22 cellular contexts compared by ENCODE assay signal in the genomic region with DNA sequence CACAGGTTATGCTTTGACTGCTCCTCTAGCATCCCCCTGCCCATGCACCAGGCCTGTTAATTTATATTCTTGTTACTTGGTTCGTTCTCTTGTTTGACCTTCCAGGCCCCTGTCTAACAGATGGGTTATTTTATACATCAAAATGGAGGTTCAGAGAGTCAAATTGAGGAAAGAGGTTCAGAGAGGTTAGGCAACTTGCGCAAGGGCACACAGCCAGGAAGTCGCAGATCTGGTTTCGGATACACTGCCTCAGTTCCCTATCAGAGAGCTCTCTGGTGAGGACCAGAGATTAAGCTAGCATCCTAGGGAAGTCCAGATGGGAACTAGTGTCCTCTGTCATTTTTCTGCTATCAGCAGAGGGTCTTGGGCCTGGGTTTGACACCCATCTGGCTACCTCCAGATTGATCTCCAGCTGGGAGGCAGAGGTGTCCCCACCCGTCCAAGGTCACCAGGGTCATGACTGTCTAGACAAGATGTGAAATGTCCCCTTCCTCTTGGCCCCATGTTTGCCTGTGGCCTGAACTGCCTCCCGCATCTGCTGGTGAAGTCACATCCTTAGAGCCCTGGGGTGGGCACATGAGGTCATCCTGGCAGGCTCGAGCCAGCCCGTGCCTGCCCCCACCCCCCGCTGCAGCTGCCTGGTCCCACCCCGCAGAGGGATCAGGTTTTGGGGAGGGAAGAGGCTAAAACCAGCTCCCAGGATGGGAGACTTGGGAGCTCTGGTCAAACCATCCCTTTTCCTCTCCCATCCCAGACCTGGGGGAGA.
DNase-seq lines count a peak whose midpoint lies in the region; ATAC-seq and TF ChIP-seq lines count a peak whose summit lies in the region.
"Had no signal": no experiment of that assay in that cellular context is flagged by ENCODE, and none has a peak within 500 bp of the region (broad histone marks: within the 10 kb centered on the region; RNA-seq: fewer than 3 reads in every experiment).

No MANE protein-coding gene starts in this region.

- H3K9me3 ChIP-seq in left lung: peaks cover 0 to 9% of the 10 kb centered on the region in 2 donors
- H3K9me3 ChIP-seq: gastrocnemius medialis, ovary had no signal

- H3K27ac Mint-ChIP-seq in nephron: peak overlapping the region in 2 of 3 experiments; percentile 44 to 52
- H3K27ac Mint-ChIP-seq: endodermal cell, T-cell had no signal

- TF ChIP-seq CTCF in nephron (IDR thresholded peaks at IDR 0.05; ENCODE audit: unreplicated experiment in 3 of 3): no peak
- no peak for TF ChIP-seq CTCF in left lung (IDR thresholded peaks at IDR 0.05)

- peaks cover 19 to 52% of the 10 kb centered on the region in 2 donors for H3K4me1 ChIP-seq in left lung

- intact Hi-C loops in left lung (cut with DNase I): no loop called here

- peaks cover 42% of the 10 kb centered on the region for H3K4me1 Mint-ChIP-seq in nephron

- no peak overlapping the region for H3K4me3 ChIP-seq in left lung
- H3K4me3 ChIP-seq: cardiac muscle cell, gastrocnemius medialis, GM23248, mucosa of descending colon, ovary, spleen had no signal

- H3K27me3 Mint-ChIP-seq in nephron (ENCODE audit: low read depth): peaks cover 14% of the 10 kb centered on the region

- no peak overlapping the region for H3K4me3 Mint-ChIP-seq in nephron
- H3K4me3 Mint-ChIP-seq: endodermal cell, T-cell had no signal

- ATAC-seq in HG03175 (IDR thresholded peaks at IDR 0.05; ENCODE audit: unreplicated experiment) (no peak), left lung (no peak)
- ATAC-seq: gastrocnemius medialis; mucosa of descending colon; PC-3; stimulated activated naive CD8-positive, alpha-beta T cell treated with anti-CD3 and anti-CD28 coated beads, Interleukin-15, Interleukin-2, amounts not matched to agents 100 U/mL and 50 U/mL, for 24 hours; T-cell had no signal

- H3K36me3 ChIP-seq in left lung: no peaks in the 10 kb centered on the region
- H3K36me3 ChIP-seq: cardiac muscle cell, gastrocnemius medialis, ovary, spleen had no signal

- peaks cover 2% of the 10 kb centered on the region for H3K9me3 Mint-ChIP-seq in nephron

- no peaks in the 10 kb centered on the region for H3K27me3 ChIP-seq in left lung
- H3K27me3 ChIP-seq: cardiac muscle cell, gastrocnemius medialis, ovary had no signal

- DNase-seq in Daoy (ENCODE audit: low read depth): peak; percentile 71
- DNase-seq in NCI-H69 (lab: John Stamatoyannopoulos, UW): peak; percentile 36
- DNase-seq in caudate nucleus (lab: John Stamatoyannopoulos, UW): peak in 36 of 61 donors; percentile 5 to 58 (median 29)
- no peak for DNase-seq in DMS53 (lab: John Stamatoyannopoulos, UW)
- no peak for DNase-seq in GOT3 (lab: John Stamatoyannopoulos, UW)
- DNase-seq in left lung: no peak
- DNase-seq: activated CD4-positive, CD25-positive, alpha-beta regulatory T cell; activated naive CD4-positive, alpha-beta T cell treated with anti-CD3 and anti-CD28 coated beads, Interleukin-2, amount 50 U/mL, for 16 hours; DMS79 treated with DMSO at 0.1 percent for 48 hours; endodermal cell; gastrocnemius medialis; GM23248; mucosa of descending colon; NCI-H1105; PC-3; spleen; stimulated activated naive CD8-positive, alpha-beta T cell treated with anti-CD3 and anti-CD28 coated beads, Interleukin-15, Interleukin-2, amounts not matched to agents 100 U/mL and 50 U/mL, for 24 hours; T-cell had no signal

- H3K27ac ChIP-seq in caudate nucleus (ENCODE audit: low read depth, low read length) (peak overlapping the region; percentile 50), left lung (no peak overlapping the region)
- H3K27ac ChIP-seq: cardiac muscle cell, gastrocnemius medialis, GM23248, spleen had no signal

- peaks cover 7% of the 10 kb centered on the region for H3K36me3 Mint-ChIP-seq in nephron (ENCODE audit: low read depth)
- H3K36me3 Mint-ChIP-seq: T-cell had no signal

Comparison
In these comparisons a context has a peak if more than half of its experiments do, and no peak if none do; other contexts are left out.
1. DNase-seq: peak in Daoy (single experiment), NCI-H69 (single experiment) and caudate nucleus (36 of 61); none in DMS53 (single experiment), GOT3 (single experiment) and left lung (0 of 2).